Comparison of ENCODE assay signal across 12 cellular contexts in the genomic region with DNA sequence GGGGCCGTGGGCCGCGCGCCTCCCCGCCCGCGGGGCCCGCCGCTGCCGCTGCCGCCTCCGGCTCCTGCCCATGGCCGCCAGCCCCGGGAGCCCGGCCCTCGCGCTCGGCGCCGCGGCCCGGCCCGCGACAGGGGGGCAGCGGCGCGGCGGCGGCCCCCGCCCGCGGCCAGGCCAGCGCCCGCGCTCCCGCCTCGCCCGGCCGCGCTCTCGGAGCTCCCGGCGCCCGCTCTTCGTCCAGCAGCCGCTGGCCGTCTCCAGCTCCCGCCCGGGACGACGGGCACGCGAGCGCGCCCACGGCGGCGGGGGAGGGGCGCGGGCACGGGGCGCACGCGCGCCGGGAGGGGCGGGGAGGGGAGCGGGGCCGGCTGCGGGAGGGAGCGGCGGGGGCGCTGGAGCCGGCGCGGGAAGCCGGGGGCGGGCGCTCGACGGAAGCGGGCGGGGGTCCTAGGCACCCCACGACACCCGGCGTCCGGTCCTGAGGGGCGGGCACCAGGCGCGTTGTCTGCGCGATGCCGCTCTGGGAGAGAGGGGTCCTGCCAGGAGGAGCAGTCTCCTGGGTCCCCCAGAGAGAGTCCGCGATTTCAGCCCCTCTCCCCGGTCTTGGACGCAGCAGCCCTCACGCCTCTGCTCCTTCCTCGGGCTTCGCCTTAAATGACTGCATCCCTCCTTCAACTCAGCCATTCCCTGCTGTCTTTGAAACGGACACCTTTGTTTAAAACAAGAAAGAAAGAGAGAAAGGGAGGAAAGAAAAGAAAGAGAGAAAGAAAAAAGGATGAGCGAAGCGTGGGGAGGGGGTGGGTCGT. TPM values are rescaled to one million over a fixed set of nuclear protein-coding genes. Genes with fewer than 3 reads are reported as not detected.
DNase-seq lines count a peak whose midpoint lies in the region; ATAC-seq and TF ChIP-seq lines count a peak whose summit lies in the region.
"Had no signal": no experiment of that assay in that cellular context is flagged by ENCODE, and none has a peak within 500 bp of the region (broad histone marks: within the 10 kb centered on the region; RNA-seq: fewer than 3 reads in every experiment).

No MANE protein-coding gene starts in this region.

- CTCF ChIA-PET in activated naive CD4-positive, alpha-beta T cell treated with anti-CD3 and anti-CD28 coated beads, Interleukin-2, amount 10 ng/mL, durations not matched to agents 7 days and 5 days (lab: Charles Lee): no interaction called here

- H3K36me3 Mint-ChIP-seq in activated naive CD4-positive, alpha-beta T cell treated with anti-CD3 and anti-CD28 coated beads, Interleukin-2, amount 10 ng/mL, durations not matched to agents 7 days and 5 days: no peaks in the 10 kb centered on the region

- TF ChIP-seq POLR2A in suprapubic skin (IDR thresholded peaks at IDR 0.05): no peak

- no peaks in the 10 kb centered on the region for H3K9me3 Mint-ChIP-seq in activated naive CD4-positive, alpha-beta T cell treated with anti-CD3 and anti-CD28 coated beads, Interleukin-2, amount 10 ng/mL, durations not matched to agents 7 days and 5 days

- peaks cover 18% of the 10 kb centered on the region for H3K4me1 ChIP-seq in suprapubic skin
- H3K4me1 ChIP-seq: colonic mucosa had no signal

- 48% methylated on average over 11 of the region's 104 CpGs for WGBS in suprapubic skin

- no peaks in the 10 kb centered on the region for H3K36me3 ChIP-seq in suprapubic skin
- H3K36me3 ChIP-seq: colonic mucosa had no signal

- no peak overlapping the region for H3K27ac ChIP-seq in suprapubic skin
- H3K27ac ChIP-seq: colonic mucosa, HL-60 had no signal

- no peak overlapping the region for H3K27ac Mint-ChIP-seq in activated naive CD4-positive, alpha-beta T cell treated with anti-CD3 and anti-CD28 coated beads, Interleukin-2, amount 10 ng/mL, durations not matched to agents 7 days and 5 days

- peak overlapping the region; percentile 26 for H3K4me3 Mint-ChIP-seq in activated naive CD4-positive, alpha-beta T cell treated with anti-CD3 and anti-CD28 coated beads, Interleukin-2, amount 10 ng/mL, durations not matched to agents 7 days and 5 days

- peaks cover 65% of the 10 kb centered on the region for H3K27me3 Mint-ChIP-seq in activated naive CD4-positive, alpha-beta T cell treated with anti-CD3 and anti-CD28 coated beads, Interleukin-2, amount 10 ng/mL, durations not matched to agents 7 days and 5 days

- H3K4me3 ChIP-seq in iPS-11a (ENCODE audit: low read depth, low read length) (peak overlapping the region; percentile 17), suprapubic skin (peak overlapping the region; percentile 48)

- no peak for TF ChIP-seq EP300 in suprapubic skin (IDR thresholded peaks at IDR 0.05)

- no peak for ATAC-seq in GM18511 (IDR thresholded peaks at IDR 0.05; ENCODE audit: unreplicated experiment)

- H3K27me3 ChIP-seq in suprapubic skin: peaks cover 15% of the 10 kb centered on the region

- TF ChIP-seq CTCF in suprapubic skin (IDR thresholded peaks at IDR 0.05): no peak

- no peak for DNase-seq in activated naive CD4-positive, alpha-beta T cell treated with anti-CD3 and anti-CD28 coated beads, Interleukin-2, amount 10 ng/mL, durations not matched to agents 7 days and 5 days
- DNase-seq in activated naive CD4-positive, alpha-beta T cell (lab: John Stamatoyannopoulos, UW): no peak
- DNase-seq in NCI-H69 (lab: John Stamatoyannopoulos, UW) (peak; percentile 63), suprapubic skin (ENCODE audit: low spot score in 2 of 2) (no peak), OCI-M1 (lab: John Stamatoyannopoulos, UW) (no peak), COR-L47 (lab: John Stamatoyannopoulos, UW) (no peak)
- DNase-seq: colonic mucosa, NCI-H2081 treated with DMSO at 0.1 percent for 48 hours had no signal

- no peaks in the 10 kb centered on the region for H3K9me3 ChIP-seq in suprapubic skin
- H3K9me3 ChIP-seq: colonic mucosa had no signal

- H3K4me1 Mint-ChIP-seq in activated naive CD4-positive, alpha-beta T cell treated with anti-CD3 and anti-CD28 coated beads, Interleukin-2, amount 10 ng/mL, durations not matched to agents 7 days and 5 days: peaks cover 17% of the 10 kb centered on the region

RNA-seq across cellular contexts. Expression of gene PDZD4, which starts 0.5 kb away (rescaled TPM):
- 1 to 10 TPM; 2.0 to 6.3 (median 3.0) TPM for total RNA-seq in suprapubic skin

RNA-seq across cellular contexts. Expression of gene SSR4, which starts 36.4 kb away (rescaled TPM):
- total RNA-seq in suprapubic skin: 100 to 1,000 TPM in 3 of 4 donors, 10 to 100 TPM in 1; 86.7 to 200 (median 150) TPM

RNA-seq across cellular contexts. Expression of gene IDH3G, which starts 36.7 kb away (rescaled TPM):
- 100 to 1,000 TPM in 1 of 4 donors, 10 to 100 TPM in 3; 58.1 to 105 (median 93.8) TPM for total RNA-seq in suprapubic skin

RNA-seq across cellular contexts. Expression of gene SRPK3, which starts 50.0 kb away (rescaled TPM):
- 1 to 10 TPM in 2 of 4 donors, under 1 TPM in 2; 0.42 to 3.1 (median 1.2) TPM for total RNA-seq in suprapubic skin
- total RNA-seq: T-helper 1 cell treated with Interleukin-12 subunit alpha and Interleukin-12 subunit beta and Interleukin-4 antibody, amounts not matched to agents 30 ng/mL and 1 ng/mL, for 36 hours had no signal

RNA-seq across cellular contexts. Expression of gene L1CAM, which starts 55.1 kb away (rescaled TPM):
- 10 to 100 TPM in 1 of 4 donors, 1 to 10 TPM in 3; 4.1 to 10.4 (median 8.5) TPM for total RNA-seq in suprapubic skin
